23 cellular contexts compared by ENCODE assay signal in genomic region chr4:89259435-89260028, GRCh38. TPM values are rescaled to one million over a fixed set of nuclear protein-coding genes. Genes with fewer than 3 reads are reported as not detected.
DNase-seq lines count a peak whose midpoint lies in the region; ATAC-seq lines count a peak whose summit lies in the region.
"Had no signal": no experiment of that assay in that cellular context is flagged by ENCODE, and none has a peak within 500 bp of the region (broad histone marks: within the 10 kb centered on the region; RNA-seq: fewer than 3 reads in every experiment).

No MANE protein-coding gene starts in this region.

- peaks cover 3% of the 10 kb centered on the region for H3K9me3 Mint-ChIP-seq in activated naive CD8-positive, alpha-beta T cell treated with anti-CD3 and anti-CD28 coated beads, Interleukin-2, amount 10 ng/mL, durations not matched to agents 7 days and 5 days
- H3K9me3 Mint-ChIP-seq in activated naive CD8-positive, alpha-beta T cell treated with anti-CD3 and anti-CD28 coated beads for 36 hours = peaks cover 5% of the 10 kb centered on the region
- H3K9me3 Mint-ChIP-seq in natural killer cell treated with Interleukin-12 subunit alpha and Interleukin-12 subunit beta and Interleukin-15 and Interleukin-18, amount 100 ng/mL, for 72 hours = no peaks in the 10 kb centered on the region
- H3K9me3 Mint-ChIP-seq: dendritic cell treated with granulocyte-macrophage colony-stimulating factor and Interleukin-4, amounts not matched to agents 40 ng/mL and 50 ng/mL, for 4 days had no signal

- no peak for DNase-seq in activated naive CD8-positive, alpha-beta T cell treated with anti-CD3 and anti-CD28 coated beads, Interleukin-2, amount 10 ng/mL, durations not matched to agents 7 days and 5 days
- no peak for DNase-seq in activated naive CD8-positive, alpha-beta T cell treated with anti-CD3 and anti-CD28 coated beads for 36 hours
- DNase-seq in NCI-H526 (lab: John Stamatoyannopoulos, UW) = peak; percentile 90 to 92
- DNase-seq in head of caudate nucleus = peak in 27 of 42 donors; percentile 32 to 86 (median 49)
- no peak for DNase-seq in natural killer cell treated with Interleukin-12 subunit alpha and Interleukin-12 subunit beta and Interleukin-15 and Interleukin-18, amount 100 ng/mL, for 72 hours (ENCODE audit: low spot score)
- no peak for DNase-seq in NOMO-1 treated with dmso at 0.1 percent for 144 hours (lab: John Stamatoyannopoulos, UW; ENCODE audit: unreplicated experiment)
- no peak for DNase-seq in NCI-H2171 treated with DMSO at 0.1 percent for 48 hours (lab: John Stamatoyannopoulos, UW)
- DNase-seq in NCI-H1417 treated with DMSO at 0.1 percent for 48 hours (lab: John Stamatoyannopoulos, UW) = no peak
- DNase-seq: activated CD8-positive, alpha-beta memory T cell treated with anti-CD3 and anti-CD28 coated beads for 24 hours; adrenal gland; brain microvascular endothelial cell; C1 segment of cervical spinal cord; DMS 273 treated with DMSO at 0.1 percent for 48 hours; H7; mucosa of descending colon; NCI-H1105 treated with DMSO at 0.1 percent for 48 hours; NCI-H2107; NCI-H510A; uterus; WERI-Rb-1 had no signal

- H3K27me3 Mint-ChIP-seq in activated naive CD8-positive, alpha-beta T cell treated with anti-CD3 and anti-CD28 coated beads, Interleukin-2, amount 10 ng/mL, durations not matched to agents 7 days and 5 days = no peaks in the 10 kb centered on the region
- H3K27me3 Mint-ChIP-seq in activated naive CD8-positive, alpha-beta T cell treated with anti-CD3 and anti-CD28 coated beads for 36 hours = no peaks in the 10 kb centered on the region
- no peaks in the 10 kb centered on the region for H3K27me3 Mint-ChIP-seq in natural killer cell treated with Interleukin-12 subunit alpha and Interleukin-12 subunit beta and Interleukin-15 and Interleukin-18, amount 100 ng/mL, for 72 hours
- H3K27me3 Mint-ChIP-seq: dendritic cell treated with granulocyte-macrophage colony-stimulating factor and Interleukin-4, amounts not matched to agents 40 ng/mL and 50 ng/mL, for 4 days had no signal

- intact Hi-C loops in head of caudate nucleus (cut with DNase I) = no loop called here

- peaks cover 41% of the 10 kb centered on the region for H3K4me1 Mint-ChIP-seq in activated naive CD8-positive, alpha-beta T cell treated with anti-CD3 and anti-CD28 coated beads, Interleukin-2, amount 10 ng/mL, durations not matched to agents 7 days and 5 days
- H3K4me1 Mint-ChIP-seq in activated naive CD8-positive, alpha-beta T cell treated with anti-CD3 and anti-CD28 coated beads for 36 hours = peaks cover 40% of the 10 kb centered on the region
- H3K4me1 Mint-ChIP-seq in natural killer cell treated with Interleukin-12 subunit alpha and Interleukin-12 subunit beta and Interleukin-15 and Interleukin-18, amount 100 ng/mL, for 72 hours (ENCODE audit: low read depth in 2 of 2) = peaks cover 63 to 70% of the 10 kb centered on the region in 2 donors

- no peak overlapping the region for H3K4me3 Mint-ChIP-seq in activated naive CD8-positive, alpha-beta T cell treated with anti-CD3 and anti-CD28 coated beads, Interleukin-2, amount 10 ng/mL, durations not matched to agents 7 days and 5 days
- H3K4me3 Mint-ChIP-seq in activated naive CD8-positive, alpha-beta T cell treated with anti-CD3 and anti-CD28 coated beads for 36 hours = no peak overlapping the region
- H3K4me3 Mint-ChIP-seq in natural killer cell treated with Interleukin-12 subunit alpha and Interleukin-12 subunit beta and Interleukin-15 and Interleukin-18, amount 100 ng/mL, for 72 hours = no peak overlapping the region
- H3K4me3 Mint-ChIP-seq: activated T-helper 1 cell treated with anti-CD3 and anti-CD28 coated beads, Interleukin-12 subunit alpha, Interleukin-12 subunit beta, Interleukin-2, Interleukin-4 antibody, amounts not matched to agents 30 ng/mL and 10 ng/mL and 1 ng/mL, durations not matched to agents 14 hours and 24 hours and 36 hours; dendritic cell treated with granulocyte-macrophage colony-stimulating factor and Interleukin-4, amounts not matched to agents 40 ng/mL and 50 ng/mL, for 4 days; T-helper 1 cell treated with Interleukin-12 subunit alpha and Interleukin-12 subunit beta and Interleukin-4 antibody, amounts not matched to agents 30 μg/mL and 1 μg/mL, for 36 hours had no signal

- H3K27ac Mint-ChIP-seq in activated naive CD8-positive, alpha-beta T cell treated with anti-CD3 and anti-CD28 coated beads, Interleukin-2, amount 10 ng/mL, durations not matched to agents 7 days and 5 days = peak overlapping the region; percentile 18
- H3K27ac Mint-ChIP-seq in activated naive CD8-positive, alpha-beta T cell treated with anti-CD3 and anti-CD28 coated beads for 36 hours = no peak overlapping the region
- H3K27ac Mint-ChIP-seq in natural killer cell treated with Interleukin-12 subunit alpha and Interleukin-12 subunit beta and Interleukin-15 and Interleukin-18, amount 100 ng/mL, for 72 hours = peak overlapping the region; percentile 24 to 63
- H3K27ac Mint-ChIP-seq: T-helper 1 cell treated with Interleukin-12 subunit alpha and Interleukin-12 subunit beta and Interleukin-4 antibody, amounts not matched to agents 30 μg/mL and 1 μg/mL, for 36 hours had no signal

- POLR2A ChIA-PET in activated naive CD8-positive, alpha-beta T cell treated with anti-CD3 and anti-CD28 coated beads, Interleukin-2, amount 10 ng/mL, durations not matched to agents 7 days and 5 days (lab: Charles Lee) = interaction anchor here (1.8 kb wide), 1 partner anchor 12 kb away, joined by 5 read pairs; no protein-coding TSS in a partner anchor

- H3K36me3 Mint-ChIP-seq in activated naive CD8-positive, alpha-beta T cell treated with anti-CD3 and anti-CD28 coated beads, Interleukin-2, amount 10 ng/mL, durations not matched to agents 7 days and 5 days = peaks cover 28% of the 10 kb centered on the region
- peaks cover 10% of the 10 kb centered on the region for H3K36me3 Mint-ChIP-seq in activated naive CD8-positive, alpha-beta T cell treated with anti-CD3 and anti-CD28 coated beads for 36 hours
- no peaks in the 10 kb centered on the region for H3K36me3 Mint-ChIP-seq in natural killer cell treated with Interleukin-12 subunit alpha and Interleukin-12 subunit beta and Interleukin-15 and Interleukin-18, amount 100 ng/mL, for 72 hours

- ATAC-seq in activated naive CD8-positive, alpha-beta T cell treated with anti-CD3 and anti-CD28 coated beads, Interleukin-2, amount 10 ng/mL, durations not matched to agents 7 days and 5 days (ENCODE audit: low read depth) = no peak
- no peak for ATAC-seq in natural killer cell treated with Interleukin-12 subunit alpha and Interleukin-12 subunit beta and Interleukin-15 and Interleukin-18, amount 100 ng/mL, for 72 hours
- ATAC-seq: mucosa of descending colon had no signal

RNA-seq across cellular contexts. Expression of gene GPRIN3, which starts 48.1 kb away (rescaled TPM):
- 10 to 100 TPM; 23.9 to 25.5 TPM for total RNA-seq in activated naive CD8-positive, alpha-beta T cell treated with anti-CD3 and anti-CD28 coated beads, Interleukin-2, amount 10 ng/mL, durations not matched to agents 7 days and 5 days
- total RNA-seq in activated naive CD8-positive, alpha-beta T cell treated with anti-CD3 and anti-CD28 coated beads for 36 hours = 1 to 10 TPM; 9.2 to 9.4 TPM
- 10 to 100 TPM; 11.6 to 24.0 TPM for total RNA-seq in natural killer cell treated with Interleukin-12 subunit alpha and Interleukin-12 subunit beta and Interleukin-15 and Interleukin-18, amount 100 ng/mL, for 72 hours

Comparison
In these comparisons a context has a peak if more than half of its experiments do, and no peak if none do; other contexts are left out.
1. DNase-seq: peak in NCI-H526 (2 of 2) and head of caudate nucleus (27 of 42); none in activated naive CD8-positive, alpha-beta T cell treated with anti-CD3 and anti-CD28 coated beads, Interleukin-2, amount 10 ng/mL, durations not matched to agents 7 days and 5 days (single experiment), activated naive CD8-positive, alpha-beta T cell treated with anti-CD3 and anti-CD28 coated beads for 36 hours (single experiment), natural killer cell treated with Interleukin-12 subunit alpha and Interleukin-12 subunit beta and Interleukin-15 and Interleukin-18, amount 100 ng/mL, for 72 hours (single experiment), NOMO-1 treated with dmso at 0.1 percent for 144 hours (single experiment), NCI-H2171 treated with DMSO at 0.1 percent for 48 hours (single experiment) and NCI-H1417 treated with DMSO at 0.1 percent for 48 hours (single experiment).